24 cellular contexts compared by ENCODE assay signal in genomic region chr19:23254141-23254910, GRCh38. TPM values are rescaled to one million over a fixed set of nuclear protein-coding genes. Genes with fewer than 3 reads are reported as not detected.
DNase-seq lines count a peak whose midpoint lies in the region; FAIRE-seq and TF ChIP-seq lines count a peak whose summit lies in the region.
"Had no signal": no experiment of that assay in that cellular context is flagged by ENCODE, and none has a peak within 500 bp of the region (broad histone marks: within the 10 kb centered on the region; RNA-seq: fewer than 3 reads in every experiment).

No MANE protein-coding gene starts in this region.

- H3K9me3 ChIP-seq in HAP-1 (no peaks in the 10 kb centered on the region), MM.1S (replicated peaks; ENCODE audit: insufficient read depth, low read length) (no peaks in the 10 kb centered on the region), small intestine (ENCODE audit: control insufficient read depth, low read depth) (no peaks in the 10 kb centered on the region), esophagus squamous epithelium (peaks cover 0 to 7% (median 0%) of the 10 kb centered on the region in 3 donors)
- H3K9me3 ChIP-seq: adrenal gland, stomach had no signal

- H3K79me2 ChIP-seq in MM.1S (ENCODE audit: low read length) = no peaks in the 10 kb centered on the region

- no peak for TF ChIP-seq POLR2A in esophagus squamous epithelium (IDR thresholded peaks at IDR 0.05)

- H2AFZ ChIP-seq in MM.1S (ENCODE audit: low read length) = no peak overlapping the region

- 18 to 43% (median 43%) methylated on average over 5 of the region's 5 CpGs for WGBS in small intestine, 3 donors
- WGBS in esophagus squamous epithelium, 2 donors = 24 to 32% methylated on average over 5 of the region's 5 CpGs

- peaks cover 27% of the 10 kb centered on the region for H3K36me3 Mint-ChIP-seq in nephron progenitor cell (ENCODE audit: low read depth)

- H3K27me3 Mint-ChIP-seq in nephron progenitor cell (ENCODE audit: low read depth, poor library complexity) = peaks cover 2% of the 10 kb centered on the region
- H3K27me3 Mint-ChIP-seq: activated CD4-positive, alpha-beta T cell treated with anti-CD3 and anti-CD28 coated beads, Interleukin-2, amount 10 ng/mL, durations not matched to agents 7 days and 5 days; B cell had no signal

- H3K27ac ChIP-seq in VCaP (peak overlapping the region; percentile 13; the same call in 1 of the 2 replicates), MM.1S (ENCODE audit: low read length) (no peak overlapping the region), small intestine (ENCODE audit: low read depth in 1 of 2, low read length in 1 of 2) (no peak overlapping the region), esophagus squamous epithelium (no peak overlapping the region)
- H3K27ac ChIP-seq: adrenal gland, spleen, stomach had no signal

- H3K4me3 ChIP-seq in HAP-1 = no peak overlapping the region
- no peak overlapping the region for H3K4me3 ChIP-seq in MM.1S (ENCODE audit: low read length)
- H3K4me3 ChIP-seq in small intestine (ENCODE audit: low read depth in 1 of 2, low read length in 2 of 2) = no peak overlapping the region
- H3K4me3 ChIP-seq in esophagus squamous epithelium = no peak overlapping the region
- H3K4me3 ChIP-seq: adrenal gland, spleen, stomach had no signal

- in situ Hi-C loops in HAP-1 (cut with MboI; ENCODE audit: low sequenced_read_pairs) = no loop called here

- no peaks in the 10 kb centered on the region for H4K20me1 ChIP-seq in MM.1S (ENCODE audit: insufficient read depth, low read length)

- peaks cover 5% of the 10 kb centered on the region for H3F3A ChIP-seq in MM.1S (ENCODE audit: insufficient read depth, low read length)

- TF ChIP-seq CTCF in VCaP (conservative IDR thresholded peaks at IDR 0.05) (no peak), nephron progenitor cell (IDR thresholded peaks at IDR 0.05) (no peak), MM.1S (IDR thresholded peaks at IDR 0.05; ENCODE audit: low read length) (no peak), esophagus squamous epithelium (IDR thresholded peaks at IDR 0.05) (no peak)

- H3K4me1 ChIP-seq in HAP-1 = peaks cover 11% of the 10 kb centered on the region
- H3K4me1 ChIP-seq in MM.1S (ENCODE audit: low read length) = no peaks in the 10 kb centered on the region
- no peaks in the 10 kb centered on the region for H3K4me1 ChIP-seq in small intestine (ENCODE audit: control insufficient read depth in 2 of 2, insufficient read depth in 1 of 2, low read depth in 1 of 2, low read length in 1 of 2)
- peaks cover 1 to 5% (median 4%) of the 10 kb centered on the region in 3 donors for H3K4me1 ChIP-seq in esophagus squamous epithelium

- H3K9ac ChIP-seq in MM.1S (ENCODE audit: low read length) = no peak overlapping the region

- no peaks in the 10 kb centered on the region for H3K9me2 ChIP-seq in MM.1S (replicated peaks; ENCODE audit: insufficient read depth, low read length)

- no peak overlapping the region for H3K4me3 Mint-ChIP-seq in nephron progenitor cell
- H3K4me3 Mint-ChIP-seq: activated CD4-positive, alpha-beta T cell treated with anti-CD3 and anti-CD28 coated beads, Interleukin-2, amount 10 ng/mL, durations not matched to agents 7 days and 5 days; B cell; immature natural killer cell had no signal

- H3K27me3 ChIP-seq in HAP-1 (ENCODE audit: low read depth) (no peaks in the 10 kb centered on the region), MM.1S (replicated peaks; ENCODE audit: insufficient read depth, low read length) (no peaks in the 10 kb centered on the region), small intestine (ENCODE audit: control insufficient read depth in 2 of 2, insufficient read depth in 2 of 2, low read length in 2 of 2) (no peaks in the 10 kb centered on the region), esophagus squamous epithelium (no peaks in the 10 kb centered on the region)
- H3K27me3 ChIP-seq: adrenal gland, spleen, stomach had no signal

- peaks cover 6% of the 10 kb centered on the region for H3K4me1 Mint-ChIP-seq in nephron progenitor cell

- H3K4me2 ChIP-seq in MM.1S (ENCODE audit: low read depth, low read length) = no peak overlapping the region

- intact Hi-C loops in esophagus squamous epithelium (cut with DNase I) = no loop called here

- peak overlapping the region; percentile 11 for H3K27ac Mint-ChIP-seq in nephron progenitor cell
- H3K27ac Mint-ChIP-seq: activated CD4-positive, alpha-beta T cell treated with anti-CD3 and anti-CD28 coated beads, Interleukin-2, amount 10 ng/mL, durations not matched to agents 7 days and 5 days; B cell had no signal

- DNase-seq in NCI-H2029 (lab: John Stamatoyannopoulos, UW) (peak; percentile 18), NCI-H2029 treated with DMSO at 0.1 percent for 48 hours (lab: John Stamatoyannopoulos, UW) (no peak), HAP-1 (ENCODE audit: low spot score in 2 of 2) (peak; percentile 28 to 51), nephron progenitor cell (no peak), MM.1S (no peak), small intestine (no peak), esophagus squamous epithelium (lab: John Stamatoyannopoulos, UW) (no peak)
- DNase-seq: activated CD4-positive, alpha-beta T cell treated with anti-CD3 and anti-CD28 coated beads, Interleukin-2, amount 10 ng/mL, durations not matched to agents 7 days and 5 days; adrenal gland; foreskin fibroblast; immature natural killer cell; NCI-H187; NCI-H446; nucleus accumbens; retina; spleen; stimulated activated CD4-positive, alpha-beta T cell treated with anti-CD3 and anti-CD28 coated beads, Interleukin-4, amount 100 ng/mL, for 4 hours; stomach; SW 1271; trophoblast cell had no signal

- no peak for FAIRE-seq in small intestine (lab: Jason Lieb, UNC)
- FAIRE-seq: bronchial epithelial cell, endothelial cell of umbilical vein had no signal

- H3K36me3 ChIP-seq in HAP-1 (replicated peaks) (peaks cover 13% of the 10 kb centered on the region; the same call in 1 of the 2 replicates), MM.1S (replicated peaks; ENCODE audit: insufficient read depth, low read length) (no peaks in the 10 kb centered on the region), small intestine (ENCODE audit: control insufficient read depth in 2 of 2, insufficient read depth in 2 of 2, low read length in 2 of 2) (peaks cover 0 to 2% of the 10 kb centered on the region in 2 donors), esophagus squamous epithelium (peaks cover 0 to 11% (median 0%) of the 10 kb centered on the region in 3 donors)

- H3K9me3 Mint-ChIP-seq in nephron progenitor cell = peaks cover 11% of the 10 kb centered on the region
- H3K9me3 Mint-ChIP-seq: immature natural killer cell had no signal

RNA-seq across cellular contexts. Expression of gene ZNF724, which starts 4.1 kb away (rescaled TPM):
- 1 to 10 TPM in 1 of 3 donors, under 1 TPM in 1, not detected in 1; 0.27 to 1.1 TPM for polyA plus RNA-seq in small intestine
- total RNA-seq in esophagus squamous epithelium = 1 to 10 TPM in 3 of 4 donors, under 1 TPM in 1; 0.95 to 5.9 (median 3.7) TPM

Comparison
In these comparisons a context has a peak if more than half of its experiments do, and no peak if none do; other contexts are left out.
1. DNase-seq: peak in NCI-H2029 (single experiment) and HAP-1 (2 of 2); none in NCI-H2029 treated with DMSO at 0.1 percent for 48 hours (single experiment), nephron progenitor cell (single experiment), MM.1S (single experiment), small intestine (single experiment) and esophagus squamous epithelium (single experiment).